3 cellular contexts compared by ENCODE assay signal in the genomic region with DNA sequence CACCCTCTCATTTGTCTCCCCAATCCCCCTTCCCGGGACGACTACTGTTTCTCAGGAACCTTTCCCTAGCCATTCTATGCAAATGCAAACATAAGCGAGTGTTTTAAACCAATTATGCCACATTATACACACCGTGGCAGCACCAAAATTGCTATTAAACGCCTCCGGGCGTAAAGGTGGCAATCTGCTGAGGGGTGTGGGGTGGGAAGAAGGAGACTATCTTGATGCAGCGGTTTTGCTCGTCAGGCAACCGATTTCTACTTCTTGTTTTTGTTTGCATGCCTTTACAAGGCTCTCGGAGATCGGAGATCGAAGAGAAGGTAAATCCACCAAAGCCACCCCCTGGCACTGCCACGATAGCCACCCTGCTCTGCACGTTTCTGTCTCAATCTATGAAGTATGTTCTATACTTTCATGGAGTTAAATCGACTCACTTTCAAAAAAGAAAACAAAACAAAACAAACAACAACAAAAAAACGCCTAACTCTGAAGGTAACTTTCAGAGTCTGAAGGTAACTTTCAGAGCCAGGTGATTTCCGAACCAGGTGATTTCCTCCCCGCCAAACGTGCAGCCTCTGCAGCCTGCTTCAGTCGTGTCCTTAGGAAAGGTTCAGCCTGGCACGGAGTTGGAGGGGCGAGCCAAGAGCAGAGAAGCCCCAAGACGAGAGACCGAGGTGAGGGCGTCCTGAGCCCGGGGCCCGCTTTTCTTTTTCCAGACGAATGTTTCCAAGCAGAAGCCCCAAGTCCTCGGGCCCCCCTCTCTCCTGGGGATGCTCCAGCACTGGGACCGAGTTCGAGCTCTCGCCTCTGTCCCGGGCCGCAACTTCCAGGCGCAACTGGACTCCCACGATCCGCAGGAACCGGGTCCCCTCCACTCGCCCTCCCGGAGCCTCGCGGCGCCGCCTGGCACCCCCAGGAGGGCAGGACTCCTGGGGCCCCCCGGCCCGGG.
TF ChIP-seq lines count a peak whose summit lies in the region.

No MANE protein-coding gene starts in this region.

TF ChIP-seq in HCT116, 20 proteins besides CTCF, POLR2A, EP300 and RAD21:
- TF ChIP-seq YY1 (IDR thresholded peaks at IDR 0.05; ENCODE audit: extremely low read depth, insufficient replicate concordance, low read depth, low read length), result no peak
- TF ChIP-seq SP1 (IDR thresholded peaks at IDR 0.05; ENCODE audit: low read depth), result no peak
- TF ChIP-seq, protein P1, sequence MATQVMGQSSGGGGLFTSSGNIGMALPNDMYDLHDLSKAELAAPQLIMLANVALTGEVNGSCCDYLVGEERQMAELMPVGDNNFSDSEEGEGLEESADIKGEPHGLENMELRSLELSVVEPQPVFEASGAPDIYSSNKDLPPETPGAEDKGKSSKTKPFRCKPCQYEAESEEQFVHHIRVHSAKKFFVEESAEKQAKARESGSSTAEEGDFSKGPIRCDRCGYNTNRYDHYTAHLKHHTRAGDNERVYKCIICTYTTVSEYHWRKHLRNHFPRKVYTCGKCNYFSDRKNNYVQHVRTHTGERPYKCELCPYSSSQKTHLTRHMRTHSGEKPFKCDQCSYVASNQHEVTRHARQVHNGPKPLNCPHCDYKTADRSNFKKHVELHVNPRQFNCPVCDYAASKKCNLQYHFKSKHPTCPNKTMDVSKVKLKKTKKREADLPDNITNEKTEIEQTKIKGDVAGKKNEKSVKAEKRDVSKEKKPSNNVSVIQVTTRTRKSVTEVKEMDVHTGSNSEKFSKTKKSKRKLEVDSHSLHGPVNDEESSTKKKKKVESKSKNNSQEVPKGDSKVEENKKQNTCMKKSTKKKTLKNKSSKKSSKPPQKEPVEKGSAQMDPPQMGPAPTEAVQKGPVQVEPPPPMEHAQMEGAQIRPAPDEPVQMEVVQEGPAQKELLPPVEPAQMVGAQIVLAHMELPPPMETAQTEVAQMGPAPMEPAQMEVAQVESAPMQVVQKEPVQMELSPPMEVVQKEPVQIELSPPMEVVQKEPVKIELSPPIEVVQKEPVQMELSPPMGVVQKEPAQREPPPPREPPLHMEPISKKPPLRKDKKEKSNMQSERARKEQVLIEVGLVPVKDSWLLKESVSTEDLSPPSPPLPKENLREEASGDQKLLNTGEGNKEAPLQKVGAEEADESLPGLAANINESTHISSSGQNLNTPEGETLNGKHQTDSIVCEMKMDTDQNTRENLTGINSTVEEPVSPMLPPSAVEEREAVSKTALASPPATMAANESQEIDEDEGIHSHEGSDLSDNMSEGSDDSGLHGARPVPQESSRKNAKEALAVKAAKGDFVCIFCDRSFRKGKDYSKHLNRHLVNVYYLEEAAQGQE (IDR thresholded peaks at IDR 0.05; ENCODE audit: low read depth), result no peak
- TF ChIP-seq FOSL1 (IDR thresholded peaks at IDR 0.05; ENCODE audit: low read depth), result no peak
- TF ChIP-seq EZH2phosphoT487 (IDR thresholded peaks at IDR 0.05; ENCODE audit: borderline replicate concordance), result no peak
- TF ChIP-seq CEBPB (IDR thresholded peaks at IDR 0.05; ENCODE audit: low read depth), result no peak
- TF ChIP-seq CBX3 (IDR thresholded peaks at IDR 0.05; ENCODE audit: low read depth), result no peak
- TF ChIP-seq, protein P2, sequence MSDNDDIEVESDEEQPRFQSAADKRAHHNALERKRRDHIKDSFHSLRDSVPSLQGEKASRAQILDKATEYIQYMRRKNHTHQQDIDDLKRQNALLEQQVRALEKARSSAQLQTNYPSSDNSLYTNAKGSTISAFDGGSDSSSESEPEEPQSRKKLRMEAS (IDR thresholded peaks at IDR 0.05), result no peak
- no peak for TF ChIP-seq EZH2 (IDR thresholded peaks at IDR 0.05)
- TF ChIP-seq JUND (IDR thresholded peaks at IDR 0.05), result no peak
- TF ChIP-seq SRF (IDR thresholded peaks at IDR 0.05; ENCODE audit: low read depth), result no peak
- TF ChIP-seq POLR2AphosphoS5 (IDR thresholded peaks at IDR 0.05; ENCODE audit: low read depth, low read length), result no peak
- TF ChIP-seq ZFX (IDR thresholded peaks at IDR 0.05), result no peak
- TF ChIP-seq TCF7L2 (IDR thresholded peaks at IDR 0.05; ENCODE audit: borderline replicate concordance, extremely low read depth, insufficient read depth, insufficient read length), result no peak

TF ChIP-seq in GM12878, 131 proteins besides CTCF, POLR2A, EP300 and RAD21:
- TF ChIP-seq RAD51 (IDR thresholded peaks at IDR 0.05), result no peak
- no peak for TF ChIP-seq CHD4 (IDR thresholded peaks at IDR 0.05)
- no peak for TF ChIP-seq SUZ12 (IDR thresholded peaks at IDR 0.05; ENCODE audit: unreplicated experiment)
- TF ChIP-seq, protein P3, sequence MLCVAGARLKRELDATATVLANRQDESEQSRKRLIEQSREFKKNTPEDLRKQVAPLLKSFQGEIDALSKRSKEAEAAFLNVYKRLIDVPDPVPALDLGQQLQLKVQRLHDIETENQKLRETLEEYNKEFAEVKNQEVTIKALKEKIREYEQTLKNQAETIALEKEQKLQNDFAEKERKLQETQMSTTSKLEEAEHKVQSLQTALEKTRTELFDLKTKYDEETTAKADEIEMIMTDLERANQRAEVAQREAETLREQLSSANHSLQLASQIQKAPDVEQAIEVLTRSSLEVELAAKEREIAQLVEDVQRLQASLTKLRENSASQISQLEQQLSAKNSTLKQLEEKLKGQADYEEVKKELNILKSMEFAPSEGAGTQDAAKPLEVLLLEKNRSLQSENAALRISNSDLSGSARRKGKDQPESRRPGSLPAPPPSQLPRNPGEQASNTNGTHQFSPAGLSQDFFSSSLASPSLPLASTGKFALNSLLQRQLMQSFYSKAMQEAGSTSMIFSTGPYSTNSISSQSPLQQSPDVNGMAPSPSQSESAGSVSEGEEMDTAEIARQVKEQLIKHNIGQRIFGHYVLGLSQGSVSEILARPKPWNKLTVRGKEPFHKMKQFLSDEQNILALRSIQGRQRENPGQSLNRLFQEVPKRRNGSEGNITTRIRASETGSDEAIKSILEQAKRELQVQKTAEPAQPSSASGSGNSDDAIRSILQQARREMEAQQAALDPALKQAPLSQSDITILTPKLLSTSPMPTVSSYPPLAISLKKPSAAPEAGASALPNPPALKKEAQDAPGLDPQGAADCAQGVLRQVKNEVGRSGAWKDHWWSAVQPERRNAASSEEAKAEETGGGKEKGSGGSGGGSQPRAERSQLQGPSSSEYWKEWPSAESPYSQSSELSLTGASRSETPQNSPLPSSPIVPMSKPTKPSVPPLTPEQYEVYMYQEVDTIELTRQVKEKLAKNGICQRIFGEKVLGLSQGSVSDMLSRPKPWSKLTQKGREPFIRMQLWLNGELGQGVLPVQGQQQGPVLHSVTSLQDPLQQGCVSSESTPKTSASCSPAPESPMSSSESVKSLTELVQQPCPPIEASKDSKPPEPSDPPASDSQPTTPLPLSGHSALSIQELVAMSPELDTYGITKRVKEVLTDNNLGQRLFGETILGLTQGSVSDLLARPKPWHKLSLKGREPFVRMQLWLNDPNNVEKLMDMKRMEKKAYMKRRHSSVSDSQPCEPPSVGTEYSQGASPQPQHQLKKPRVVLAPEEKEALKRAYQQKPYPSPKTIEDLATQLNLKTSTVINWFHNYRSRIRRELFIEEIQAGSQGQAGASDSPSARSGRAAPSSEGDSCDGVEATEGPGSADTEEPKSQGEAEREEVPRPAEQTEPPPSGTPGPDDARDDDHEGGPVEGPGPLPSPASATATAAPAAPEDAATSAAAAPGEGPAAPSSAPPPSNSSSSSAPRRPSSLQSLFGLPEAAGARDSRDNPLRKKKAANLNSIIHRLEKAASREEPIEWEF (IDR thresholded peaks at IDR 0.05; ENCODE audit: insufficient replicate concordance, low read depth, low read length), result no peak
- no peak for TF ChIP-seq IRF4 (IDR thresholded peaks at IDR 0.05; ENCODE audit: low read depth, low read length)
- no peak for TF ChIP-seq FOS (IDR thresholded peaks at IDR 0.05; ENCODE audit: borderline replicate concordance, extremely low read depth, insufficient read length)
- no peak for TF ChIP-seq SP1 (IDR thresholded peaks at IDR 0.05; ENCODE audit: low read depth, low read length)
- no peak for TF ChIP-seq BCL11A (IDR thresholded peaks at IDR 0.05; ENCODE audit: low read depth, low read length)

TF ChIP-seq in HepG2, 621 proteins besides CTCF, POLR2A, EP300 and RAD21:
- TF ChIP-seq ZNF598 (CRISPR knock-in tag; IDR thresholded peaks at IDR 0.05; ENCODE audit: borderline replicate concordance), result no peak
- peak; percentile 91; the same call in 1 of the 2 replicates for TF ChIP-seq CBX2 (IDR thresholded peaks at IDR 0.05; ENCODE audit: low read depth, low read length)
- peak; percentile 77; the same call in 1 of the 2 replicates for TF ChIP-seq CBX2 (CRISPR knock-in tag; IDR thresholded peaks at IDR 0.05; ENCODE audit: low read depth)
- TF ChIP-seq KAT7 (CRISPR knock-in tag; IDR thresholded peaks at IDR 0.05; ENCODE audit: borderline replicate concordance), result no peak
TF ChIP-seq in HepG2: peak in this region for 1.
